In genomic region chr6:21603082-21603481, GRCh38 we compare ENCODE assay signal across 7 cellular contexts. TPM values are rescaled to one million over a fixed set of nuclear protein-coding genes. Genes with fewer than 3 reads are reported as not detected.
A peak's percentile ranks its signal among the peaks of the same experiment; 100 is the strongest.
DNase-seq lines count a peak whose midpoint lies in the region; ATAC-seq, FAIRE-seq and TF ChIP-seq lines count a peak whose summit lies in the region.
"Not testable (repeated sequence)": the region's sequence is repeated elsewhere in the genome, so short reads cannot be mapped to it uniquely, and the experiment has no call there.

No MANE protein-coding gene starts in this region.

- BruUV-seq in GM12878 (replicated peaks; lab: Mats Ljungman, UMichigan), result not testable (repeated sequence)

- in situ Hi-C loops in GM12878 (cut with MboI), result not testable (repeated sequence)

- intact Hi-C loops in GM12878 (cut with micrococcal nuclease; ENCODE audit: unreplicated experiment), result not testable (repeated sequence)

- not testable (repeated sequence) for H3K9me2 ChIP-seq in Loucy (replicated peaks; ENCODE audit: low read depth, low read length); neural cell (ENCODE audit: insufficient read depth, low read length)

- H3K79me2 ChIP-seq in Loucy (ENCODE audit: insufficient read depth, low read length) (peaks cover 85% of the 10 kb centered on the region), OCI-LY3 (ENCODE audit: low read length) (peaks cover 29% of the 10 kb centered on the region), GM12878 (ENCODE audit: control insufficient read depth, insufficient read depth, low read length) (peaks cover 11% of the 10 kb centered on the region), neural cell (replicated peaks; ENCODE audit: insufficient read depth, low read length) (peaks cover 47% of the 10 kb centered on the region)

- not testable (repeated sequence) for DNase-seq in GM12878 (ENCODE audit: low read depth, low spot score)
- DNase-seq in kidney tubule cell (ENCODE audit: low spot score), result peak; percentile 20

- H3K4me1 ChIP-seq in BLaER1, result peaks cover 83% of the 10 kb centered on the region
- peaks cover 12% of the 10 kb centered on the region for H3K4me1 ChIP-seq in HEK293 (ENCODE audit: control insufficient read depth, insufficient read depth, low read length)
- H3K4me1 ChIP-seq in Loucy (ENCODE audit: insufficient read depth, low read length, poor library complexity, severe bottlenecking), result peaks cover 68% of the 10 kb centered on the region
- peaks cover 38% of the 10 kb centered on the region for H3K4me1 ChIP-seq in OCI-LY3 (ENCODE audit: low read length)
- H3K4me1 ChIP-seq in GM12878 (ENCODE audit: control insufficient read depth, insufficient read depth, low read length), result not testable (repeated sequence)

- not testable (repeated sequence) for TF ChIP-seq POLR2A in GM12878 (IDR thresholded peaks at IDR 0.05; ENCODE audit: low read depth, low read length)

- TF ChIP-seq CTCF in HEK293 (tag by site-specific recombination; IDR thresholded peaks at IDR 0.05); Loucy (conservative IDR thresholded peaks at IDR 0.05; ENCODE audit: low read length); OCI-LY3 (IDR thresholded peaks at IDR 0.05; ENCODE audit: low read depth, low read length); GM12878 (IDR thresholded peaks at IDR 0.05 in 2 of 3, conservative IDR thresholded peaks at IDR 0.05 in 1 of 3; ENCODE audit: control insufficient read depth in 2 of 3, extremely low read depth in 1 of 3, insufficient read depth in 1 of 3, low read depth in 3 of 3, low read length in 3 of 3); neural cell (IDR thresholded peaks at IDR 0.05; ENCODE audit: poor library complexity, severe bottlenecking): not testable (repeated sequence)

- H3K4me3 ChIP-seq in BLaER1, result peak overlapping the region; percentile 17
- H3K4me3 ChIP-seq in HEK293 (ENCODE audit: low read depth, low read length); OCI-LY3 (ENCODE audit: low read length); GM12878; neural cell (ENCODE audit: low read length): not testable (repeated sequence)
- peak overlapping the region; percentile 94 for H3K4me3 ChIP-seq in Loucy (ENCODE audit: low read length, poor library complexity, severe bottlenecking)

- not testable (repeated sequence) for H2AFZ ChIP-seq in Loucy (ENCODE audit: low read length); OCI-LY3 (ENCODE audit: low read depth, low read length); GM12878 (ENCODE audit: control insufficient read depth, low read depth, low read length); neural cell (ENCODE audit: low read depth, low read length)

- POLR2A ChIA-PET in HEK293 (lab: Yijun Ruan, JAX), result interaction anchor here (0.7 kb wide), 4 partner anchors 9 to 761 kb away, joined by 3 to 10 read pairs (median 5); partner anchors contain the start of gene SOX4
- POLR2A ChIA-PET in GM12878 (lab: Charles Lee), result interaction anchor here (0.9 kb wide), 1 partner anchor 9 kb away, joined by 8 read pairs; the partner anchor contains the start of gene SOX4

- RAD21 ChIA-PET in GM12878 (lab: Charles Lee; ENCODE audit: unreplicated experiment), result not testable (repeated sequence)

- SMC1A ChIA-PET in GM12878 (lab: Charles Lee; ENCODE audit: uncharacterized antibody, unreplicated experiment), result interaction anchor here (0.6 to 1.2 kb wide), 2 partner anchors 11 to 681 kb away, joined by 3 read pairs; no protein-coding TSS in a partner anchor

- not testable (repeated sequence) for ATAC-seq in GM12878

- H3K4me2 ChIP-seq in BLaER1 (peak overlapping the region; percentile 96), Loucy (ENCODE audit: low read depth, low read length, poor library complexity, severe bottlenecking) (peak overlapping the region; percentile 92), OCI-LY3 (ENCODE audit: low read length) (peak overlapping the region; percentile 51)
- not testable (repeated sequence) for H3K4me2 ChIP-seq in GM12878 (ENCODE audit: control insufficient read depth, insufficient read depth); neural cell (ENCODE audit: low read length)

- 67% methylated on average over 1 of the region's 1 CpG for WGBS in GM12878 (ENCODE audit: insufficient coverage, insufficient replicate concordance, low lambda C conversion rate, missing lambda C conversion rate)

- H3K36me3 ChIP-seq in BLaER1, result peaks cover 52% of the 10 kb centered on the region
- peaks cover 10 to 18% of the 10 kb centered on the region in 2 experiments; a peak in 2 of 3 replicates for H3K36me3 ChIP-seq in HEK293 (ENCODE audit: control insufficient read depth in 2 of 2, insufficient read depth in 1 of 2, low read length in 2 of 2)
- H3K36me3 ChIP-seq in Loucy (ENCODE audit: insufficient read depth, low read length), result peaks cover 22% of the 10 kb centered on the region
- peaks cover 24% of the 10 kb centered on the region for H3K36me3 ChIP-seq in OCI-LY3 (replicated peaks; ENCODE audit: low read depth, low read length)
- H3K36me3 ChIP-seq in GM12878 (ENCODE audit: control insufficient read depth in 2 of 2, insufficient read depth in 2 of 2, low read length in 1 of 2), result not testable (repeated sequence)
- H3K36me3 ChIP-seq in neural cell (ENCODE audit: insufficient read depth, low read length), result peaks cover 16% of the 10 kb centered on the region

- not testable (repeated sequence) for FAIRE-seq in GM12878 (lab: Jason Lieb, UNC)

- H3K27me3 ChIP-seq in BLaER1; Loucy (ENCODE audit: insufficient read depth, low read length, poor library complexity, severe bottlenecking); OCI-LY3 (ENCODE audit: low read depth, low read length); GM12878 (replicated peaks in 1 of 2; ENCODE audit: control insufficient read depth in 2 of 2, insufficient read depth in 2 of 2, low read length in 1 of 2); neural cell (ENCODE audit: insufficient read depth, low read depth, low read length): not testable (repeated sequence)

- H4K20me1 ChIP-seq in BLaER1 (peaks cover 12% of the 10 kb centered on the region), Loucy (ENCODE audit: insufficient read depth, low read length, poor library complexity, severe bottlenecking) (peaks cover 25% of the 10 kb centered on the region), OCI-LY3 (ENCODE audit: insufficient read depth, low read length) (peaks cover 28% of the 10 kb centered on the region), neural cell (ENCODE audit: insufficient read depth) (peaks cover 15% of the 10 kb centered on the region)
- H4K20me1 ChIP-seq in GM12878 (ENCODE audit: control insufficient read depth, insufficient read depth), result not testable (repeated sequence)

- H3K27ac ChIP-seq in BLaER1, result peak overlapping the region; percentile 98
- peak overlapping the region; percentile 21 for H3K27ac ChIP-seq in HEK293 (ENCODE audit: extremely low read depth, low read depth, low read length)
- H3K27ac ChIP-seq in OCI-LY3 (ENCODE audit: low read length), result peak overlapping the region; percentile 34
- H3K27ac ChIP-seq in GM12878 (ENCODE audit: control insufficient read depth, insufficient read depth); neural cell (ENCODE audit: low read length): not testable (repeated sequence)

- peaks cover 37% of the 10 kb centered on the region for H3K9me3 ChIP-seq in BLaER1
- H3K9me3 ChIP-seq in HEK293 (ENCODE audit: control insufficient read depth, insufficient read depth, low read depth, low read length); Loucy (ENCODE audit: insufficient read depth, low read depth, low read length); OCI-LY3 (ENCODE audit: insufficient read depth, low read length); GM12878 (replicated peaks; ENCODE audit: control insufficient read depth, insufficient read depth, low read length); neural cell (ENCODE audit: low read length): not testable (repeated sequence)

- peak overlapping the region; percentile 99 for H3K9ac ChIP-seq in BLaER1
- peak overlapping the region; percentile 98 for H3K9ac ChIP-seq in Loucy (ENCODE audit: low read depth, low read length, poor library complexity, severe bottlenecking)
- H3K9ac ChIP-seq in OCI-LY3 (ENCODE audit: low read length), result 0 out of 2 replicates have a peak overlapping the region, but pooled peaks have one; percentile 17
- not testable (repeated sequence) for H3K9ac ChIP-seq in GM12878 (ENCODE audit: control insufficient read depth, insufficient read depth, low read length); neural cell (ENCODE audit: low read length)

- CTCF ChIA-PET in HEK293 (lab: Yijun Ruan, JAX), result interaction anchor here (0.6 kb wide), 1 partner anchor 149 kb away, joined by 5 read pairs; no protein-coding TSS in a partner anchor
- CTCF ChIA-PET in GM12878 (lab: Yijun Ruan, JAX), result not testable (repeated sequence)

- not testable (repeated sequence) for TF ChIP-seq EP300 in GM12878 (IDR thresholded peaks at IDR 0.05; ENCODE audit: borderline replicate concordance in 1 of 2, control insufficient read depth in 1 of 2, low read depth in 2 of 2, low read length in 2 of 2); neural cell (conservative IDR thresholded peaks at IDR 0.05; ENCODE audit: poor library complexity, severe bottlenecking)

- peaks cover 38% of the 10 kb centered on the region for H3F3A ChIP-seq in Loucy (ENCODE audit: low read depth)
- not testable (repeated sequence) for H3F3A ChIP-seq in neural cell (ENCODE audit: insufficient read depth, low read length, poor library complexity, severe bottlenecking)

- TF ChIP-seq RAD21 in GM12878 (IDR thresholded peaks at IDR 0.05; ENCODE audit: insufficient read depth, low read depth, low read length); neural cell (conservative IDR thresholded peaks at IDR 0.05): not testable (repeated sequence)

RNA-seq across cellular contexts. Expression of gene SOX4, which starts 9.5 kb away (rescaled TPM):
- total RNA-seq in GM12878 (2013; cell fraction: nucleolus; rRNA removed), result 29.1 and 31.1 TPM in 2 replicates
- total RNA-seq in GM12878 (2014; rRNA removed), result 22.8 and 24.2 TPM in 2 replicates
- 20.9 and 22.0 TPM in 2 replicates for total RNA-seq in GM12878 (2014; rRNA removed; fragmentation: Illumina TruSeq; extraction: Trizol)
- total RNA-seq in GM12878 (2021), result 49.4 and 49.9 TPM in 2 replicates
- polyA plus RNA-seq in GM12878 (2011; ENCODE audit: low read depth), result 6.2 TPM
- polyA plus RNA-seq in GM12878 (2011; rRNA removed), result 16.8 and 16.9 TPM in 2 replicates
- 6.8 and 9.5 TPM in 2 replicates for polyA plus RNA-seq in GM12878 (2011; cell fraction: cytosol; rRNA removed)
- 13.9 and 18.1 TPM in 2 replicates for polyA plus RNA-seq in GM12878 (2011; cell fraction: nucleus; rRNA removed)
- polyA plus RNA-seq in GM12878 (2012), result 14.1 and 20.0 TPM in 2 replicates
- 19.8 and 23.7 TPM in 2 replicates for polyA plus RNA-seq in GM12878 (2014; fragmentation: Illumina TruSeq; extraction: Trizol)
- 100 to 1,000 TPM in 1 of 2 experiments, 10 to 100 TPM in 1; 46.3 to 119 TPM for polyA plus RNA-seq in GM12878 (2014; fragmentation: Nextera tagmentation; extraction: Ambion mirVana)
- polyA plus RNA-seq in GM12878 (2014; rRNA removed), result 19.6 and 19.7 TPM in 2 replicates
- 10 to 100 TPM; 30.2 to 32.3 TPM for polyA plus RNA-seq in GM12878 (2016; fragmentation: Nextera tagmentation; extraction: Ambion mirVana)
- 11.8 and 15.6 TPM in 2 replicates for polyA minus RNA-seq in GM12878 (2011; rRNA and poly(A)+ RNA removed)
- polyA minus RNA-seq in GM12878 (2011; cell fraction: cytosol; rRNA and poly(A)+ RNA removed), result 10.8 TPM in 2 replicates
- 12.8 and 22.2 TPM in 2 replicates for polyA minus RNA-seq in GM12878 (2011; cell fraction: nucleus; rRNA and poly(A)+ RNA removed)
- polyA plus RNA-seq in neural cell, result 371 and 394 TPM in 2 replicates
- polyA minus RNA-seq in neural cell, result 742 and 770 TPM in 2 replicates
